ENCODE assay signal across 9 cellular contexts in the genomic region with DNA sequence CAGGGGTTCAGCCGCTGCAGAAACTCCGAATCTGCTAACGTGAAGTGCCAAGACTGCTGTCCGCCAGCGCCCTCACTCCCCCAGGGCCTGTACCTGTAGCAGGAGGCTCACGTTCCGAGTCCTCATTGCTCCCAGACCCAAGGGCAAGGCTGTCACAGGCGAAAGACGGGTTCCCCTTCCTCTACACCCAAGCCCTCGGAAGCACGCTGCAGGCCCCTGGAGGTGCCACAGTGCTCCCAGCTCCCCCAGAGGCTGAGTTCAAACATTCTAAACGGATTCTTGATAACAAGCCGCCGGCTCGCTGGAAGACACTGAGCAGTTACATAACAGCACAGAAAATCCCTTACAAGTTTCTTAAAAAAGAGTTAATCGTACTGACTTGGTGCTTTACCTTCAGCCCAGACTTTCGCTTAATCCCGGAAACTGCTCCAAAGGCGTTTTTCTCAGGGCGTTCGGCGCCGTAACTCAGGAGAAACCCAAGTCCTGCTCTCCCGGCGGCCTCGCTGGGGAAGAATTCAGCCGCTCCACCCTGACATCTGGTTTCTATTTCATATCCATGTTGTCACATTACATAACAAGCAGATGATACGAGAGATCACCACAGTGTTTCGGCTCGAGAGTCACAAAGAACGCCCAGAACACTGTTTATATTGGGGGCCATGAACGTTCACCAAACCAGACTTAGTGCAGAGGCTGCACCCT.
DNase-seq lines count a peak whose midpoint lies in the region; ATAC-seq and TF ChIP-seq lines count a peak whose summit lies in the region.
"Had no signal": no experiment of that assay in that cellular context is flagged by ENCODE, and none has a peak within 500 bp of the region (broad histone marks: within the 10 kb centered on the region; RNA-seq: fewer than 3 reads in every experiment).

No MANE protein-coding gene starts in this region.

- 17 to 26% methylated on average over 32 of the region's 32 CpGs for WGBS in lower leg skin, 2 donors

- H3K27ac Mint-ChIP-seq in activated T-helper 17 cell treated with anti-CD3 and anti-CD28 coated beads, Interleukin-2, amount 50 U/mL, for 72 hours, result no peak overlapping the region

- intact Hi-C loops in lower leg skin (cut with DNase I; ENCODE audit: low total_unique reads), result no loop called here

- H3K4me3 Mint-ChIP-seq in activated T-helper 17 cell treated with anti-CD3 and anti-CD28 coated beads, Interleukin-2, amount 50 U/mL, for 72 hours, result no peak overlapping the region

- no peak for TF ChIP-seq CTCF in lower leg skin (IDR thresholded peaks at IDR 0.05)

- TF ChIP-seq POLR2A in lower leg skin (IDR thresholded peaks at IDR 0.05), result no peak

- peaks cover 7% of the 10 kb centered on the region for H3K4me1 Mint-ChIP-seq in activated T-helper 17 cell treated with anti-CD3 and anti-CD28 coated beads, Interleukin-2, amount 50 U/mL, for 72 hours

- no peak for DNase-seq in Jurkat, Clone E6-1 (ENCODE audit: low read depth, low spot score)
- DNase-seq in dedifferentiated amniotic fluid mesenchymal stem cell (ENCODE audit: extremely low spot score) (peak; percentile 70), lower leg skin (ENCODE audit: low spot score in 2 of 2) (peak; percentile 55 to 92), superior temporal gyrus (ENCODE audit: extremely low spot score) (peak; percentile 67), NK-92 (lab: John Stamatoyannopoulos, UW; ENCODE audit: unreplicated experiment) (no peak), DMS153 treated with DMSO at 0.1 percent for 48 hours (lab: John Stamatoyannopoulos, UW; ENCODE audit: unreplicated experiment) (no peak)
- DNase-seq: activated naive CD4-positive, alpha-beta T cell treated with Interleukin-2 at 50 U/mL for 16 hours had no signal

- H3K9me3 Mint-ChIP-seq in activated T-helper 17 cell treated with anti-CD3 and anti-CD28 coated beads, Interleukin-2, amount 50 U/mL, for 72 hours, result no peaks in the 10 kb centered on the region

- no peaks in the 10 kb centered on the region for H3K27me3 Mint-ChIP-seq in activated T-helper 17 cell treated with anti-CD3 and anti-CD28 coated beads, Interleukin-2, amount 50 U/mL, for 72 hours

- H3K4me3 ChIP-seq in Jurkat, Clone E6-1 (ENCODE audit: low read length), result peak overlapping the region; percentile 47
- no peak overlapping the region for H3K4me3 ChIP-seq in lower leg skin (ENCODE audit: low read depth, poor library complexity, severe bottlenecking)

- no peaks in the 10 kb centered on the region for H3K36me3 Mint-ChIP-seq in activated T-helper 17 cell treated with anti-CD3 and anti-CD28 coated beads, Interleukin-2, amount 50 U/mL, for 72 hours (ENCODE audit: low read depth)

- ATAC-seq in activated T-helper 17 cell treated with anti-CD3 and anti-CD28 coated beads, Interleukin-2, amount 50 U/mL, for 72 hours (replicated peaks), result no peak
- ATAC-seq in GM19452 (IDR thresholded peaks at IDR 0.05; ENCODE audit: unreplicated experiment), result no peak

Comparison
In these comparisons a context has a peak if more than half of its experiments do, and no peak if none do; other contexts are left out.
1. DNase-seq: peak in dedifferentiated amniotic fluid mesenchymal stem cell (single experiment), lower leg skin (2 of 2) and superior temporal gyrus (single experiment); none in Jurkat, Clone E6-1 (single experiment), NK-92 (single experiment) and DMS153 treated with DMSO at 0.1 percent for 48 hours (single experiment).